In genomic region chrX:40331353-40331752, GRCh38 we compare ENCODE assay signal across 29 cellular contexts.
"Had no signal": no experiment of that assay in that cellular context is flagged by ENCODE, and none has a peak within 500 bp of the region (broad histone marks: within the 10 kb centered on the region; RNA-seq: fewer than 3 reads in every experiment).

No MANE protein-coding gene starts in this region.

- H3K27ac ChIP-seq: neutrophil, parathyroid adenoma, psoas muscle, right lobe of liver, sigmoid colon, stomach, thoracic aorta, thyroid gland, tibial nerve, upper lobe of right lung, uterus had no signal

- H3K79me2 ChIP-seq: parathyroid adenoma had no signal

- H3K27ac Mint-ChIP-seq: naive thymus-derived CD8-positive, alpha-beta T cell; natural killer cell treated with Interleukin-12 subunit alpha and Interleukin-12 subunit beta and Interleukin-15 and Interleukin-18, amount 100 ng/mL, for 72 hours; nephron progenitor cell; progenitor cell of endocrine pancreas; stimulated activated effector memory CD8-positive, alpha-beta T cell treated with anti-CD3 and anti-CD28 coated beads, Interleukin-12 subunit alpha, Interleukin-12 subunit beta, amount 100 ng/mL, for 72 hours; stimulated activated naive B cell treated with anti-CD40 and anti-IgM and Interleukin-4, amounts not matched to agents 10 μg/mL and 1 μg/mL and 100 μg/mL, for 72 hours; stimulated activated naive CD8-positive, alpha-beta T cell treated with anti-CD3 and anti-CD28 coated beads, Interleukin-15, Interleukin-2, amounts not matched to agents 100 ng/mL and 50 ng/mL, for 24 hours had no signal

- DNase-seq: naive thymus-derived CD8-positive, alpha-beta T cell; nephron progenitor cell; nucleus accumbens; posterior cingulate gyrus; psoas muscle; right cardiac atrium; right lobe of liver; sigmoid colon; small intestine; stimulated activated CD4-positive, alpha-beta T cell treated with anti-CD3 and anti-CD28 coated beads, Interleukin-15, amount 100 ng/mL, for 24 hours; stimulated activated CD4-positive, alpha-beta T cell treated with anti-CD3 and anti-CD28 coated beads, Interleukin-2, amount 100 ng/mL, for 24 hours; stimulated activated CD4-positive, alpha-beta T cell treated with anti-CD3 and anti-CD28 coated beads, Interleukin-2, amount 100 ng/mL, for 48 hours; stimulated activated CD4-positive, alpha-beta T cell treated with anti-CD3 and anti-CD28 coated beads, Interleukin-4, amount 100 ng/mL, for 24 hours; stimulated activated naive B cell treated with anti-CD40 and anti-IgM and Interleukin-4, amounts not matched to agents 10 μg/mL and 1 μg/mL and 100 μg/mL, for 72 hours; stimulated activated naive CD4-positive, alpha-beta T cell treated with Interleukin-2 at 50 U/mL for 16 hours; stomach; thyroid gland; trophoblast cell; upper lobe of right lung; uterus had no signal

- H3K9ac ChIP-seq: parathyroid adenoma had no signal

- H3K36me3 Mint-ChIP-seq: natural killer cell treated with Interleukin-12 subunit alpha and Interleukin-12 subunit beta and Interleukin-15 and Interleukin-18, amount 100 ng/mL, for 72 hours; stimulated activated effector memory CD8-positive, alpha-beta T cell treated with anti-CD3 and anti-CD28 coated beads, Interleukin-12 subunit alpha, Interleukin-12 subunit beta, amount 100 ng/mL, for 72 hours; stimulated activated naive B cell treated with anti-CD40 and anti-IgM and Interleukin-4, amounts not matched to agents 10 μg/mL and 1 μg/mL and 100 μg/mL, for 72 hours had no signal

- H3K36me3 ChIP-seq: neutrophil, right lobe of liver, sigmoid colon, stomach, thoracic aorta, thyroid gland, tibial nerve, upper lobe of right lung, uterus had no signal

- H3K4me1 ChIP-seq: parathyroid adenoma, psoas muscle, right lobe of liver, sigmoid colon, stomach, thyroid gland, tibial nerve, upper lobe of right lung, uterus had no signal

- H3K27me3 ChIP-seq: right lobe of liver, sigmoid colon, stomach, thyroid gland, tibial nerve, upper lobe of right lung, uterus had no signal

- H3K27me3 Mint-ChIP-seq: naive thymus-derived CD8-positive, alpha-beta T cell; progenitor cell of endocrine pancreas; stimulated activated naive CD8-positive, alpha-beta T cell treated with anti-CD3 and anti-CD28 coated beads, Interleukin-15, Interleukin-2, amounts not matched to agents 100 ng/mL and 50 ng/mL, for 24 hours had no signal

- H3K9me3 Mint-ChIP-seq: natural killer cell treated with Interleukin-12 subunit alpha and Interleukin-12 subunit beta and Interleukin-15 and Interleukin-18, amount 100 ng/mL, for 72 hours; stimulated activated effector memory CD8-positive, alpha-beta T cell treated with anti-CD3 and anti-CD28 coated beads, Interleukin-12 subunit alpha, Interleukin-12 subunit beta, amount 100 ng/mL, for 72 hours; stimulated activated naive CD8-positive, alpha-beta T cell treated with anti-CD3 and anti-CD28 coated beads, Interleukin-15, Interleukin-2, amounts not matched to agents 100 ng/mL and 50 ng/mL, for 24 hours had no signal

- H2AFZ ChIP-seq: parathyroid adenoma had no signal

- H3K4me3 Mint-ChIP-seq: naive thymus-derived CD8-positive, alpha-beta T cell; natural killer cell treated with Interleukin-12 subunit alpha and Interleukin-12 subunit beta and Interleukin-15 and Interleukin-18, amount 100 ng/mL, for 72 hours; nephron progenitor cell; neural crest cell; stimulated activated effector memory CD8-positive, alpha-beta T cell treated with anti-CD3 and anti-CD28 coated beads, Interleukin-12 subunit alpha, Interleukin-12 subunit beta, amount 100 ng/mL, for 72 hours; stimulated activated naive B cell treated with anti-CD40 and anti-IgM and Interleukin-4, amounts not matched to agents 10 μg/mL and 1 μg/mL and 100 μg/mL, for 72 hours; stimulated activated naive CD8-positive, alpha-beta T cell treated with anti-CD3 and anti-CD28 coated beads, Interleukin-15, Interleukin-2, amounts not matched to agents 100 ng/mL and 50 ng/mL, for 24 hours had no signal

- FAIRE-seq: small intestine had no signal

- H3K4me1 Mint-ChIP-seq: nephron progenitor cell; neural crest cell; stimulated activated naive B cell treated with anti-CD40 and anti-IgM and Interleukin-4, amounts not matched to agents 10 μg/mL and 1 μg/mL and 100 μg/mL, for 72 hours had no signal

- ATAC-seq: naive thymus-derived CD8-positive, alpha-beta T cell; natural killer cell treated with Interleukin-12 subunit alpha and Interleukin-12 subunit beta and Interleukin-15 and Interleukin-18, amount 100 ng/mL, for 72 hours; psoas muscle; right cardiac atrium; right lobe of liver; stimulated activated effector memory CD8-positive, alpha-beta T cell treated with anti-CD3 and anti-CD28 coated beads, Interleukin-12 subunit alpha, Interleukin-12 subunit beta, amount 100 ng/mL, for 72 hours; stimulated activated naive B cell treated with anti-CD40 and anti-IgM and Interleukin-4, amounts not matched to agents 10 μg/mL and 1 μg/mL and 100 μg/mL, for 72 hours; upper lobe of right lung had no signal

- H3K9me3 ChIP-seq: neutrophil, psoas muscle, right lobe of liver, sigmoid colon, thoracic aorta, thyroid gland, tibial nerve, upper lobe of right lung, uterus had no signal

- H3K4me3 ChIP-seq: psoas muscle, right lobe of liver, sigmoid colon, stomach, thoracic aorta, thyroid gland, tibial nerve, upper lobe of right lung, uterus had no signal
